In genomic region chr5:128813317-128813716, GRCh38 we compare ENCODE assay signal across 21 cellular contexts.
"Had no signal": no experiment of that assay in that cellular context is flagged by ENCODE, and none has a peak within 500 bp of the region (broad histone marks: within the 10 kb centered on the region; RNA-seq: fewer than 3 reads in every experiment).

No MANE protein-coding gene starts in this region.

- H3K36me3 ChIP-seq: esophagus muscularis mucosa, gastroesophageal sphincter, heart left ventricle, left lung, lower lobe of right lung had no signal

- H3K9me3 ChIP-seq: lower lobe of right lung had no signal

- ATAC-seq: effector memory CD8-positive, alpha-beta T cell; foreskin keratinocyte; gastroesophageal sphincter; heart left ventricle; left lung; left ventricle myocardium superior; lower lobe of right lung; naive thymus-derived CD4-positive, alpha-beta T cell had no signal

- H3K27me3 ChIP-seq: esophagus muscularis mucosa, foreskin keratinocyte, gastroesophageal sphincter, heart left ventricle, hepatocyte, left lung had no signal

- DNase-seq: effector CD8-positive, alpha-beta T cell; effector memory CD8-positive, alpha-beta T cell; endodermal cell; foreskin keratinocyte; heart left ventricle; hypothalamus; immature natural killer cell; islet precursor cell; kidney; kidney glomerular epithelial cell; left lung; left ventricle myocardium superior; lower lobe of right lung; mammary epithelial cell; mesendoderm; midbrain; naive thymus-derived CD4-positive, alpha-beta T cell had no signal

- H3K4me1 ChIP-seq: esophagus muscularis mucosa, foreskin keratinocyte, gastroesophageal sphincter, heart left ventricle, left lung, lower lobe of right lung had no signal

- H3K4me3 ChIP-seq: coronary artery, esophagus muscularis mucosa, gastroesophageal sphincter, heart left ventricle, hepatocyte, left lung, lower lobe of right lung had no signal

- H3K27ac ChIP-seq: coronary artery, esophagus muscularis mucosa, foreskin keratinocyte, gastroesophageal sphincter, heart left ventricle, hepatocyte, left lung, lower lobe of right lung had no signal
